ENCODE assay signal across 9 cellular contexts in the genomic region with DNA sequence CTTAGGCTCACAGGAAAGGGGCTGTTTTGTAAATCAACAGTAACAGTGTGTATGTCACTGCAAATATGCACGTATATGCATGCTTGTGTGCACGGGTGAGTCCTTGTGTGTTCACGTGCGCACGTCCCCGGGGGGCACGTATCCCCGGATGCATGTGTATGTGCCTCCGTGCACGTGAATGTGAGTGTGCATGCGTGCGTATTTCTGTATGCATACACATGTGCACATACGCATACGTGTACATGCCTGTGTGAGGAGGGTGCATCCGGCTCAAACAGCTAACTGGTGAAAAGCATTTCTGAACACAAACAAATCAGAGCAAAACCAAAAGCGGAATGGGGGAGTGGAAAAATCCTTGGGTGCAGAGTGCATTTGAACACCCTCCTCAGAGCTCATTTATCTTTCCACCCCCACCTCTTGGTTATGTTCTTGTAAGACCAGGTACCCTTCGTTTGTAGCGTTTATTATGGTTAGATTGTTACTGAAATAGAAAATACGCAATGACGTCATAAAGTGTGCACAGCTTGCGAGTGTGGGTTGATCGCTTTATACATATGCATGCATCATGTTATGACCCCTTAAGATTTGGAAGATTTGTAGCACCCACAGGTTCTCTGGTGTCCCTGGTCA. TPM values are rescaled to one million over a fixed set of nuclear protein-coding genes. Genes with fewer than 3 reads are reported as not detected.
DNase-seq lines count a peak whose midpoint lies in the region; ATAC-seq and TF ChIP-seq lines count a peak whose summit lies in the region.
"Had no signal": no experiment of that assay in that cellular context is flagged by ENCODE, and none has a peak within 500 bp of the region (broad histone marks: within the 10 kb centered on the region; RNA-seq: fewer than 3 reads in every experiment).

No MANE protein-coding gene starts in this region.

- POLR2A ChIA-PET in activated CD4-positive, alpha-beta T cell treated with anti-CD3 and anti-CD28 coated beads for 36 hours (lab: Charles Lee): interaction anchor here (0.6 to 1.9 kb wide), 13 partner anchors 19 to 650 kb away, joined by 3 to 22 read pairs (median 4); a partner anchor contains a TSS

- H3K9me3 ChIP-seq in smooth muscle cell (replicated peaks; ENCODE audit: low read depth): no peaks in the 10 kb centered on the region
- H3K9me3 ChIP-seq: tibial artery had no signal

- no peaks in the 10 kb centered on the region for H4K20me1 ChIP-seq in smooth muscle cell (ENCODE audit: low read depth)

- peak overlapping the region; percentile 38 for H3K4me3 ChIP-seq in smooth muscle cell

- H3K9ac ChIP-seq in smooth muscle cell (ENCODE audit: low read depth): no peak overlapping the region

- H3K79me2 ChIP-seq in smooth muscle cell (ENCODE audit: low read depth): no peaks in the 10 kb centered on the region

- no peak overlapping the region for H3K27ac ChIP-seq in smooth muscle cell (ENCODE audit: low read depth)
- H3K27ac ChIP-seq: tibial artery had no signal

- no peaks in the 10 kb centered on the region for H3K27me3 Mint-ChIP-seq in activated CD4-positive, alpha-beta T cell treated with anti-CD3 and anti-CD28 coated beads for 36 hours

- no peak overlapping the region for H2AFZ ChIP-seq in smooth muscle cell (ENCODE audit: low read depth)

- H3K4me1 Mint-ChIP-seq in activated CD4-positive, alpha-beta T cell treated with anti-CD3 and anti-CD28 coated beads for 36 hours: peaks cover 40% of the 10 kb centered on the region

- CTCF ChIA-PET in activated CD4-positive, alpha-beta T cell treated with anti-CD3 and anti-CD28 coated beads for 36 hours (lab: Charles Lee): interaction anchor here (0.6 to 2.3 kb wide), 29 partner anchors 9 to 377 kb away, joined by 3 to 27 read pairs (median 4); a partner anchor contains a TSS

- DNase-seq in activated CD4-positive, alpha-beta T cell treated with anti-CD3 and anti-CD28 coated beads for 36 hours: peak; percentile 87
- DNase-seq in activated CD4-positive, alpha-beta T cell treated with anti-CD3 and anti-CD28 coated beads, Interleukin-2, amount 50 U/mL, for 4 hours: no peak
- DNase-seq in activated CD4-positive, alpha-beta T cell treated with anti-CD3 and anti-CD28 coated beads, Interleukin-2, amount 50 U/mL, for 1 hour: peak; percentile 47
- DNase-seq in smooth muscle cell (lab: John Stamatoyannopoulos, UW; ENCODE audit: unreplicated experiment) (no peak), amniotic stem cell (lab: John Stamatoyannopoulos, UW) (no peak), HCEC 1CT (no peak)

- no peaks in the 10 kb centered on the region for H3K9me3 Mint-ChIP-seq in activated CD4-positive, alpha-beta T cell treated with anti-CD3 and anti-CD28 coated beads for 36 hours (ENCODE audit: low read depth)

- no peaks in the 10 kb centered on the region for H3K36me3 ChIP-seq in smooth muscle cell (ENCODE audit: low read depth)

- H3K4me2 ChIP-seq in smooth muscle cell: peak overlapping the region; percentile 81

- WGBS in smooth muscle cell (ENCODE audit: low lambda C conversion rate): 78% methylated on average over 22 of the region's 22 CpGs

- TF ChIP-seq CTCF in smooth muscle cell (IDR thresholded peaks at IDR 0.05; ENCODE audit: borderline replicate concordance, insufficient read depth, poor library complexity, severe bottlenecking): no peak

- H3K36me3 Mint-ChIP-seq in activated CD4-positive, alpha-beta T cell treated with anti-CD3 and anti-CD28 coated beads for 36 hours (ENCODE audit: low read depth): peaks cover 2% of the 10 kb centered on the region

- peak overlapping the region; percentile 80 for H3K4me3 Mint-ChIP-seq in activated CD4-positive, alpha-beta T cell treated with anti-CD3 and anti-CD28 coated beads for 36 hours

- H3K27ac Mint-ChIP-seq in activated CD4-positive, alpha-beta T cell treated with anti-CD3 and anti-CD28 coated beads for 36 hours: peak overlapping the region; percentile 97

- no peaks in the 10 kb centered on the region for H3K27me3 ChIP-seq in smooth muscle cell (ENCODE audit: low read depth)

- H3K4me1 ChIP-seq in smooth muscle cell (ENCODE audit: low read depth): peaks cover 8% of the 10 kb centered on the region

- intact Hi-C loops in activated CD4-positive, alpha-beta T cell treated with anti-CD3 and anti-CD28 coated beads for 36 hours (cut with DNase I, micrococcal nuclease): loop anchor here (1.0 to 5.0 kb wide), 22 partner anchors 38 to 768 kb away; a partner anchor contains a TSS

- peak; percentile 70 for ATAC-seq in activated CD4-positive, alpha-beta T cell treated with anti-CD3 and anti-CD28 coated beads for 36 hours
- ATAC-seq in HG03469 (IDR thresholded peaks at IDR 0.05; ENCODE audit: unreplicated experiment) (peak; percentile 19), esophagus mucosa (peak; percentile 36)

- H3F3A ChIP-seq in smooth muscle cell (ENCODE audit: low read depth): peaks cover 9% of the 10 kb centered on the region

RNA-seq across cellular contexts. Expression of a gene that starts 7.0 kb away (rescaled TPM):
- 10 to 100 TPM; 14.9 to 15.4 TPM for total RNA-seq in activated CD4-positive, alpha-beta T cell treated with anti-CD3 and anti-CD28 coated beads for 36 hours
- total RNA-seq in esophagus mucosa (30.1 TPM), smooth muscle cell (16.6 and 19.9 TPM in 2 replicates)
- polyA plus RNA-seq in smooth muscle cell: 16.6 and 17.7 TPM in 2 replicates

RNA-seq across cellular contexts. Expression of a gene that starts 20.4 kb away (rescaled TPM):
- under 1 TPM; 0.14 TPM for total RNA-seq in activated CD4-positive, alpha-beta T cell treated with anti-CD3 and anti-CD28 coated beads for 36 hours
- total RNA-seq in esophagus mucosa: 2.3 TPM
- 0.63 TPM in 2 replicates for total RNA-seq in smooth muscle cell
- 1.2 and 1.5 TPM in 2 replicates for polyA plus RNA-seq in smooth muscle cell

RNA-seq across cellular contexts. Expression of a gene that starts 38.3 kb away (rescaled TPM):
- 10 to 100 TPM; 68.2 to 79.7 TPM for total RNA-seq in activated CD4-positive, alpha-beta T cell treated with anti-CD3 and anti-CD28 coated beads for 36 hours
- 31.4 TPM for total RNA-seq in esophagus mucosa
- 33.6 and 35.2 TPM in 2 replicates for total RNA-seq in smooth muscle cell
- polyA plus RNA-seq in smooth muscle cell: 62.8 and 64.8 TPM in 2 replicates

RNA-seq across cellular contexts. Expression of a gene that starts 42.7 kb away (rescaled TPM):
- 10 to 100 TPM; 42.5 to 51.4 TPM for total RNA-seq in activated CD4-positive, alpha-beta T cell treated with anti-CD3 and anti-CD28 coated beads for 36 hours
- 12.1 TPM for total RNA-seq in esophagus mucosa
- 13.1 and 19.3 TPM in 2 replicates for total RNA-seq in smooth muscle cell
- polyA plus RNA-seq in smooth muscle cell: 20.7 and 38.3 TPM in 2 replicates

RNA-seq across cellular contexts. Expression of a gene that starts 51.6 kb away (rescaled TPM):
- total RNA-seq in activated CD4-positive, alpha-beta T cell treated with anti-CD3 and anti-CD28 coated beads for 36 hours: under 1 TPM; 0.14 to 0.16 TPM
- total RNA-seq in esophagus mucosa (5.9 TPM), smooth muscle cell (1.3 and 2.0 TPM in 2 replicates)
- polyA plus RNA-seq in smooth muscle cell: 1.6 and 1.9 TPM in 2 replicates

Comparison
In these comparisons a context has a peak if more than half of its experiments do, and no peak if none do; other contexts are left out.
1. DNase-seq: peak in activated CD4-positive, alpha-beta T cell treated with anti-CD3 and anti-CD28 coated beads for 36 hours (single experiment) and activated CD4-positive, alpha-beta T cell treated with anti-CD3 and anti-CD28 coated beads, Interleukin-2, amount 50 U/mL, for 1 hour (single experiment); none in activated CD4-positive, alpha-beta T cell treated with anti-CD3 and anti-CD28 coated beads, Interleukin-2, amount 50 U/mL, for 4 hours (0 of 2), smooth muscle cell (single experiment), amniotic stem cell (single experiment) and HCEC 1CT (single experiment).
2. ATAC-seq: peak in every context shown above with its lines; median percentile 70 in activated CD4-positive, alpha-beta T cell treated with anti-CD3 and anti-CD28 coated beads for 36 hours; 36 in esophagus mucosa; 19 in HG03469.